8 cellular contexts compared by ENCODE assay signal in the genomic region with DNA sequence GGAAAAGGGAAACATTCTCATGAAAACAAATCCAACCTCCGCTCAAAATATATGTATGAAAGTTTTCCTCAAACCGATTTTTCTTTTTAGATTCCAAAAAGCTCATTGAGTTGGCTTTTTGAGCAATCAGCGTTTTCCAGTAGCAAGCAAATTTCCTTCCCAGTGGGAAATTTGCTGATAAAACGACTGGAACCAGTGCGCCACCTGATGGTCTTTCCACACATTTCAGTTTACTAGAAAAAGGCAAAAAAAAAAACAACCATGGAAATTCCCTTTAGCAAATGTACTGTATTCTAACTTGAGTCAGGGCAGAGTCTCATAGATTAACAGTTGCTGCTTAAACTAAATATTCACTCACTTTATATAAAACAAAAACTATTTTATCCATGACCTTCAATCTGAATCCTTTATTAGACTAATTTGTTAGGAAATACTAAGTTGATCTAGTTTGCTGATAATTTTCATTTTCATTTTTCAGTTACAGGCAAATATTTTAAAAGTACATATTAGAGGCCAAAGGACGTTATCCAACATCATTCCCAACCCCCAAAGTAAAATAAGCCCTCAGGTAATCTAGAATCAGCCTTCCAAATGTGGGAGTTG.
DNase-seq lines count a peak whose midpoint lies in the region; ATAC-seq, FAIRE-seq and TF ChIP-seq lines count a peak whose summit lies in the region.

No MANE protein-coding gene starts in this region.

- H3K9me3 ChIP-seq in Panc1 (ENCODE audit: control insufficient read depth, insufficient read depth, low read depth, low read length) (no peaks in the 10 kb centered on the region), smooth muscle cell (replicated peaks; ENCODE audit: low read depth) (no peaks in the 10 kb centered on the region)

- H3K4me3 ChIP-seq in Panc1 (ENCODE audit: low read depth in 2 of 2, low read length in 2 of 2) (no peak overlapping the region), smooth muscle cell (no peak overlapping the region)

- no peaks in the 10 kb centered on the region for H3K79me2 ChIP-seq in smooth muscle cell (ENCODE audit: low read depth)

- CTCF ChIA-PET in Panc1 (lab: Charles Lee) = interaction anchor here (0.6 to 0.7 kb wide), 8 partner anchors 22 to 1353 kb away, joined by 3 to 17 read pairs (median 11); no protein-coding TSS in a partner anchor
- CTCF ChIA-PET in activated naive CD4-positive, alpha-beta T cell treated with anti-CD3 and anti-CD28 coated beads, Interleukin-2, amount 10 ng/mL, durations not matched to agents 7 days and 5 days (lab: Charles Lee) = interaction anchor here (1.4 kb wide), 1 partner anchor 9 kb away, joined by 3 read pairs; no protein-coding TSS in a partner anchor

- H2AFZ ChIP-seq in smooth muscle cell (ENCODE audit: low read depth) = no peak overlapping the region

- DNase-seq in AG08395 (ENCODE audit: low spot score) (peak; percentile 48), GM12892 (ENCODE audit: insufficient read length) (no peak), Panc1 (ENCODE audit: low read depth, low spot score) (peak; percentile 8), frontal cortex (ENCODE audit: low spot score in 2 of 2) (peak in 1 of 2 donors; percentile 32), smooth muscle cell (lab: John Stamatoyannopoulos, UW; ENCODE audit: unreplicated experiment) (no peak), occipital lobe (lab: John Stamatoyannopoulos, UW) (no peak)
- DNase-seq in activated naive CD4-positive, alpha-beta T cell treated with anti-CD3 and anti-CD28 coated beads, Interleukin-2, amount 10 ng/mL, durations not matched to agents 7 days and 5 days = no peak

- peak; percentile 77; the same call in 1 of the 2 replicates for TF ChIP-seq CTCF in Panc1 (IDR thresholded peaks at IDR 0.05)
- peak; percentile 78 for TF ChIP-seq CTCF in smooth muscle cell (IDR thresholded peaks at IDR 0.05; ENCODE audit: borderline replicate concordance, insufficient read depth, poor library complexity, severe bottlenecking)

- H3K27ac ChIP-seq in Panc1 (ENCODE audit: low read length) (no peak overlapping the region), smooth muscle cell (ENCODE audit: low read depth) (no peak overlapping the region)

- H3K27me3 ChIP-seq in Panc1 (ENCODE audit: control insufficient read depth, insufficient read depth, low read length) (peaks cover 9% of the 10 kb centered on the region), smooth muscle cell (ENCODE audit: low read depth) (peaks cover 18% of the 10 kb centered on the region)

- POLR2A ChIA-PET in Panc1 (lab: Charles Lee) = no interaction called here

- no peaks in the 10 kb centered on the region for H3K27me3 Mint-ChIP-seq in activated naive CD4-positive, alpha-beta T cell treated with anti-CD3 and anti-CD28 coated beads, Interleukin-2, amount 10 ng/mL, durations not matched to agents 7 days and 5 days

- no peaks in the 10 kb centered on the region for H3K4me1 Mint-ChIP-seq in activated naive CD4-positive, alpha-beta T cell treated with anti-CD3 and anti-CD28 coated beads, Interleukin-2, amount 10 ng/mL, durations not matched to agents 7 days and 5 days

- in situ Hi-C loops in Panc1 (cut with HindIII; ENCODE audit: low pct_unique_long_range_greater_than_20kb, low sequenced_read_pairs) = no loop called here

- H3K27ac Mint-ChIP-seq in activated naive CD4-positive, alpha-beta T cell treated with anti-CD3 and anti-CD28 coated beads, Interleukin-2, amount 10 ng/mL, durations not matched to agents 7 days and 5 days = no peak overlapping the region

- H3K9me3 Mint-ChIP-seq in activated naive CD4-positive, alpha-beta T cell treated with anti-CD3 and anti-CD28 coated beads, Interleukin-2, amount 10 ng/mL, durations not matched to agents 7 days and 5 days = no peaks in the 10 kb centered on the region

- 6% methylated on average over 6 of the region's 6 CpGs for WGBS in smooth muscle cell (ENCODE audit: low lambda C conversion rate)

- intact Hi-C loops in Panc1 (cut with micrococcal nuclease; ENCODE audit: unreplicated experiment) = loop anchor here (5.0 kb wide), 1 partner anchor 596 kb away; no protein-coding TSS in a partner anchor

- H3F3A ChIP-seq in smooth muscle cell (ENCODE audit: low read depth) = no peaks in the 10 kb centered on the region

- H4K20me1 ChIP-seq in smooth muscle cell (ENCODE audit: low read depth) = no peaks in the 10 kb centered on the region

- H3K36me3 Mint-ChIP-seq in activated naive CD4-positive, alpha-beta T cell treated with anti-CD3 and anti-CD28 coated beads, Interleukin-2, amount 10 ng/mL, durations not matched to agents 7 days and 5 days = no peaks in the 10 kb centered on the region

- FAIRE-seq in GM12892 (lab: Jason Lieb, UNC) (peak; percentile 17), frontal cortex (lab: Jason Lieb, UNC) (peak; percentile 72)

- BruUV-seq in Panc1 (replicated peaks; lab: Mats Ljungman, UMichigan) = no TSS peak

- no peak for TF ChIP-seq POLR2A in GM12892 (IDR thresholded peaks at IDR 0.05; ENCODE audit: low read depth, low read length)

- no peak overlapping the region for H3K4me3 Mint-ChIP-seq in activated naive CD4-positive, alpha-beta T cell treated with anti-CD3 and anti-CD28 coated beads, Interleukin-2, amount 10 ng/mL, durations not matched to agents 7 days and 5 days

- H3K4me1 ChIP-seq in Panc1 (ENCODE audit: control insufficient read depth, insufficient read depth, low read length) (no peaks in the 10 kb centered on the region), smooth muscle cell (ENCODE audit: low read depth) (no peaks in the 10 kb centered on the region)

- no peak for ATAC-seq in Panc1
- ATAC-seq in GM18498 (IDR thresholded peaks at IDR 0.05; ENCODE audit: unreplicated experiment) = no peak

- H3K9ac ChIP-seq in smooth muscle cell (ENCODE audit: low read depth) = no peak overlapping the region

- H3K36me3 ChIP-seq in Panc1 (ENCODE audit: control insufficient read depth, insufficient read depth, low read length) (no peaks in the 10 kb centered on the region), smooth muscle cell (ENCODE audit: low read depth) (no peaks in the 10 kb centered on the region)

- H3K4me2 ChIP-seq in smooth muscle cell = no peak overlapping the region

Comparison
In these comparisons a context has a peak if more than half of its experiments do, and no peak if none do; other contexts are left out.
1. DNase-seq: peak in AG08395 (single experiment) and Panc1 (single experiment); none in GM12892 (single experiment), smooth muscle cell (single experiment), occipital lobe (single experiment) and activated naive CD4-positive, alpha-beta T cell treated with anti-CD3 and anti-CD28 coated beads, Interleukin-2, amount 10 ng/mL, durations not matched to agents 7 days and 5 days (single experiment).